In the genomic region with DNA sequence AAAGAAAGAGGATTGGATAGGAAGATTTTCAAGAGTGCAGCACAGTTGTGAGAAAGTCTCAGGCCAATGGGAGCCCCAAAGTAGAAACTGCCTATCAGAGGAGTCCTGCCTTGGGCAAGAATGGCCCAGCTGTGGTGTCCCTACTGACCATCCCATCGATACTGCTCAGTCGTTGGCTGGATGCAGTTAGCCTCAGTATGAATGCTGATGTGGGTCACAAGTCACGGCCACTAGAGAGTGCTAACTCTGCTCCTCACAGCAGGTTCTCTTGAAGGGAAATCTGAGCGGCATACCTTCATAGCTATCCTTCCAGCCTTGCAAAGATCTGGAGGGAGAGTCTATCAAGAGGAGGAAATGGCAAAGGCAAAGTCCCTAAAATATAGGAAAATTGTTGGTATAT, we compare ENCODE assay signal across 10 cellular contexts. TPM values are rescaled to one million over a fixed set of nuclear protein-coding genes. Genes with fewer than 3 reads are reported as not detected.
DNase-seq lines count a peak whose midpoint lies in the region; ATAC-seq, FAIRE-seq and TF ChIP-seq lines count a peak whose summit lies in the region.
"Had no signal": no experiment of that assay in that cellular context is flagged by ENCODE, and none has a peak within 500 bp of the region (broad histone marks: within the 10 kb centered on the region; RNA-seq: fewer than 3 reads in every experiment).

No MANE protein-coding gene starts in this region.

- no peak for FAIRE-seq in keratinocyte (lab: Jason Lieb, UNC)

- CTCF ChIA-PET in activated CD4-positive, alpha-beta T cell treated with anti-CD3 and anti-CD28 coated beads for 36 hours (lab: Charles Lee): interaction anchor here (1.1 kb wide), 1 partner anchor 12 kb away, joined by 3 read pairs; a partner anchor contains a TSS

- POLR2A ChIA-PET in activated CD4-positive, alpha-beta T cell treated with anti-CD3 and anti-CD28 coated beads for 36 hours (lab: Charles Lee): no interaction called here

- H3K4me3 ChIP-seq in AG10803 (ENCODE audit: low read length): no peak overlapping the region
- H3K4me3 ChIP-seq in keratinocyte (ENCODE audit: control insufficient read depth in 2 of 3, extremely low read depth in 1 of 3, insufficient read depth in 2 of 3, low read depth in 1 of 3, low read length in 3 of 3): no peak overlapping the region
- H3K4me3 ChIP-seq in prostate gland: no peak overlapping the region
- no peak overlapping the region for H3K4me3 ChIP-seq in vagina

- H3K4me1 Mint-ChIP-seq in activated CD4-positive, alpha-beta T cell treated with anti-CD3 and anti-CD28 coated beads for 36 hours: no peaks in the 10 kb centered on the region

- no peaks in the 10 kb centered on the region for H3K9me1 ChIP-seq in keratinocyte (ENCODE audit: control insufficient read depth, extremely low read depth, insufficient read depth, low read length)

- no peak overlapping the region for H2AFZ ChIP-seq in keratinocyte (ENCODE audit: control insufficient read depth, low read length)

- H3K27me3 ChIP-seq in keratinocyte (ENCODE audit: control insufficient read depth, extremely low read depth, insufficient read depth, low read length): no peaks in the 10 kb centered on the region
- no peaks in the 10 kb centered on the region for H3K27me3 ChIP-seq in prostate gland (replicated peaks; ENCODE audit: insufficient read depth)
- H3K27me3 ChIP-seq in vagina: no peaks in the 10 kb centered on the region

- no peaks in the 10 kb centered on the region for H3K79me2 ChIP-seq in keratinocyte (ENCODE audit: control insufficient read depth, insufficient read depth, low read length)

- intact Hi-C loops in prostate gland (cut with DNase I) (no loop called here), vagina (cut with DNase I) (no loop called here)
- intact Hi-C loops in activated CD4-positive, alpha-beta T cell treated with anti-CD3 and anti-CD28 coated beads for 36 hours (cut with DNase I, micrococcal nuclease): no loop called here

- H3K27me3 Mint-ChIP-seq in activated CD4-positive, alpha-beta T cell treated with anti-CD3 and anti-CD28 coated beads for 36 hours: peaks cover 18% of the 10 kb centered on the region

- no peak for ATAC-seq in activated CD4-positive, alpha-beta T cell treated with anti-CD3 and anti-CD28 coated beads for 36 hours

- TF ChIP-seq CTCF in AG10803 (conservative IDR thresholded peaks at IDR 0.05; ENCODE audit: low read length) (peak; percentile 26; the same call in 1 of the 2 replicates), GM20000 (IDR thresholded peaks at IDR 0.05; ENCODE audit: extremely low read depth, missing control alignments) (peak; percentile 38), keratinocyte (optimal IDR thresholded peaks at IDR 0.05 in 1 of 3, IDR thresholded peaks at IDR 0.05 in 1 of 3, conservative IDR thresholded peaks at IDR 0.05 in 1 of 3; ENCODE audit: extremely low read depth in 1 of 3, insufficient read depth in 2 of 3, low read length in 3 of 3) (peak in 2 of 3 experiments; percentile 28 to 39), prostate gland (IDR thresholded peaks at IDR 0.05) (no peak), vagina (IDR thresholded peaks at IDR 0.05) (no peak)

- H3K9me3 ChIP-seq in keratinocyte (ENCODE audit: control insufficient read depth, low read depth, low read length) (no peaks in the 10 kb centered on the region), prostate gland (no peaks in the 10 kb centered on the region), vagina (no peaks in the 10 kb centered on the region)

- no peak overlapping the region for H3K9ac ChIP-seq in keratinocyte (ENCODE audit: control insufficient read depth, extremely low read depth, insufficient read depth, low read length)

- 39% methylated on average over 4 of the region's 4 CpGs for whole genome bisulfite sequencing in prostate gland

- H3K36me3 ChIP-seq in keratinocyte (ENCODE audit: control insufficient read depth in 2 of 2, extremely low read depth in 1 of 2, insufficient read depth in 2 of 2, low read length in 2 of 2) (no peaks in the 10 kb centered on the region), prostate gland (no peaks in the 10 kb centered on the region), vagina (no peaks in the 10 kb centered on the region)

- H3K27ac ChIP-seq in keratinocyte (ENCODE audit: control insufficient read depth, insufficient read depth, low read length): no peak overlapping the region
- no peak overlapping the region for H3K27ac ChIP-seq in prostate gland
- no peak overlapping the region for H3K27ac ChIP-seq in vagina
- H3K27ac ChIP-seq: epithelial cell of prostate had no signal

- DNase-seq in AG10803 (ENCODE audit: low read depth) (peak; percentile 7), GM20000 (ENCODE audit: low spot score) (peak; percentile 7), SK-MEL-5 (ENCODE audit: low read depth, low spot score) (peak; percentile 58), keratinocyte (ENCODE audit: low read depth, low spot score) (no peak), prostate gland (ENCODE audit: low spot score) (no peak), SKM-1 (lab: John Stamatoyannopoulos, UW; ENCODE audit: unreplicated experiment) (no peak), vagina (ENCODE audit: extremely low spot score in 2 of 2) (no peak)
- DNase-seq in activated CD4-positive, alpha-beta T cell treated with anti-CD3 and anti-CD28 coated beads for 36 hours: no peak
- DNase-seq: NCI-H446 had no signal

- in situ Hi-C loops in SK-MEL-5 (cut with HindIII; ENCODE audit: low pct_unique_long_range_greater_than_20kb, low sequenced_read_pairs): no loop called here

- no peaks in the 10 kb centered on the region for H3K9me3 Mint-ChIP-seq in activated CD4-positive, alpha-beta T cell treated with anti-CD3 and anti-CD28 coated beads for 36 hours (ENCODE audit: low read depth)

- H3K4me3 Mint-ChIP-seq in activated CD4-positive, alpha-beta T cell treated with anti-CD3 and anti-CD28 coated beads for 36 hours: no peak overlapping the region

- H3K4me1 ChIP-seq in keratinocyte (ENCODE audit: control insufficient read depth, extremely low read depth, insufficient read depth, low read length): no peaks in the 10 kb centered on the region
- no peaks in the 10 kb centered on the region for H3K4me1 ChIP-seq in prostate gland (replicated peaks)
- no peaks in the 10 kb centered on the region for H3K4me1 ChIP-seq in vagina

- TF ChIP-seq POLR2A in prostate gland (IDR thresholded peaks at IDR 0.05) (no peak), vagina (IDR thresholded peaks at IDR 0.05) (no peak)

- dilution Hi-C loops in keratinocyte (cut with MboI; ENCODE audit: extremely low pct_ligation_motif_present, low sequenced_read_pairs): no loop called here

- H4K20me1 ChIP-seq in keratinocyte (ENCODE audit: control insufficient read depth, extremely low read depth, insufficient read depth, low read length): no peaks in the 10 kb centered on the region

- no peak overlapping the region for H3K4me2 ChIP-seq in keratinocyte (ENCODE audit: control insufficient read depth, extremely low read depth, insufficient read depth, low read depth, low read length)

- no peaks in the 10 kb centered on the region for H3K36me3 Mint-ChIP-seq in activated CD4-positive, alpha-beta T cell treated with anti-CD3 and anti-CD28 coated beads for 36 hours (ENCODE audit: low read depth)

- no peak overlapping the region for H3K27ac Mint-ChIP-seq in activated CD4-positive, alpha-beta T cell treated with anti-CD3 and anti-CD28 coated beads for 36 hours

RNA-seq across cellular contexts. Expression of a gene that starts 11.6 kb away (rescaled TPM):
- 48.5 and 50.5 TPM in 2 replicates for total RNA-seq in SK-MEL-5 (2014; rRNA removed; shearing (Covaris generic))
- 19.9 and 23.7 TPM in 2 replicates for polyA plus RNA-seq in SK-MEL-5 (2015; cell fraction: cytosol; rRNA removed)
- polyA plus RNA-seq in SK-MEL-5 (2015; cell fraction: nucleus; rRNA removed): 21.0 and 23.5 TPM in 2 replicates
- polyA plus RNA-seq in keratinocyte: 8.4 to 31.2 TPM (median 10.8 TPM) in 3 replicates
- polyA plus RNA-seq in keratinocyte (2011; ENCODE audit: low read depth): 21.4 TPM
- polyA plus RNA-seq in keratinocyte (2011; cell fraction: cytosol; rRNA removed): 9.5 and 10.3 TPM in 2 replicates
- polyA plus RNA-seq in keratinocyte (2011; cell fraction: nucleus; rRNA removed): 4.7 and 13.8 TPM in 2 replicates
- 22.0 and 27.9 TPM in 2 replicates for polyA plus RNA-seq in keratinocyte (2012; ENCODE audit: low replicate concordance)
- polyA minus RNA-seq in keratinocyte: 0.63 to 0.67 TPM in 2 of 3 replicates, not detected in the other
- not detected for polyA minus RNA-seq in keratinocyte (2011; cell fraction: cytosol; rRNA and poly(A)+ RNA removed)
- 0.53 and 1.6 TPM in 2 replicates for polyA minus RNA-seq in keratinocyte (2011; cell fraction: nucleus; rRNA and poly(A)+ RNA removed)
- total RNA-seq in prostate gland (10 to 100 TPM; 13.3 to 29.0 TPM), vagina (11.0 TPM)
- 10 to 100 TPM; 52.8 to 53.5 TPM for total RNA-seq in activated CD4-positive, alpha-beta T cell treated with anti-CD3 and anti-CD28 coated beads for 36 hours

RNA-seq across cellular contexts. Expression of a gene that starts 53.4 kb away (rescaled TPM):
- total RNA-seq in SK-MEL-5 (2014; rRNA removed; shearing (Covaris generic)): 8.4 and 10.7 TPM in 2 replicates
- polyA plus RNA-seq in SK-MEL-5 (2015; cell fraction: cytosol; rRNA removed): 11.3 and 12.8 TPM in 2 replicates
- 17.9 and 26.7 TPM in 2 replicates for polyA plus RNA-seq in SK-MEL-5 (2015; cell fraction: nucleus; rRNA removed)
- 2.5 to 4.6 TPM (median 3.7 TPM) in 3 replicates for polyA plus RNA-seq in keratinocyte
- polyA plus RNA-seq in keratinocyte (2011; ENCODE audit: low read depth): 1.4 TPM
- 2.2 and 3.6 TPM in 2 replicates for polyA plus RNA-seq in keratinocyte (2011; cell fraction: cytosol; rRNA removed)
- polyA plus RNA-seq in keratinocyte (2011; cell fraction: nucleus; rRNA removed): 4.2 and 4.9 TPM in 2 replicates
- 2.5 and 3.5 TPM in 2 replicates for polyA plus RNA-seq in keratinocyte (2012; ENCODE audit: low replicate concordance)
- 2.3 to 4.0 TPM (median 2.4 TPM) in 3 replicates for polyA minus RNA-seq in keratinocyte
- polyA minus RNA-seq in keratinocyte (2011; cell fraction: cytosol; rRNA and poly(A)+ RNA removed): 4.6 TPM
- 5.3 and 7.3 TPM in 2 replicates for polyA minus RNA-seq in keratinocyte (2011; cell fraction: nucleus; rRNA and poly(A)+ RNA removed)
- total RNA-seq in prostate gland (10 to 100 TPM in 1 of 2 donors, 1 to 10 TPM in 1; 3.9 to 12.9 TPM), vagina (8.8 TPM)
- 1 to 10 TPM; 4.6 to 5.1 TPM for total RNA-seq in activated CD4-positive, alpha-beta T cell treated with anti-CD3 and anti-CD28 coated beads for 36 hours

RNA-seq across cellular contexts. Expression of a gene that starts 53.5 kb away (rescaled TPM):
- total RNA-seq in SK-MEL-5 (2014; rRNA removed; shearing (Covaris generic)): 55.3 and 60.5 TPM in 2 replicates
- 83.7 and 105 TPM in 2 replicates for polyA plus RNA-seq in SK-MEL-5 (2015; cell fraction: cytosol; rRNA removed)
- polyA plus RNA-seq in SK-MEL-5 (2015; cell fraction: nucleus; rRNA removed): 66.8 and 92.8 TPM in 2 replicates
- polyA plus RNA-seq in keratinocyte: 11.8 to 27.3 TPM (median 27.0 TPM) in 3 replicates
- 19.6 TPM for polyA plus RNA-seq in keratinocyte (2011; ENCODE audit: low read depth)
- polyA plus RNA-seq in keratinocyte (2011; cell fraction: cytosol; rRNA removed): 26.1 and 26.4 TPM in 2 replicates
- 26.4 and 26.8 TPM in 2 replicates for polyA plus RNA-seq in keratinocyte (2011; cell fraction: nucleus; rRNA removed)
- 8.5 and 20.8 TPM in 2 replicates for polyA plus RNA-seq in keratinocyte (2012; ENCODE audit: low replicate concordance)
- 4.4 to 17.9 TPM (median 10.6 TPM) in 3 replicates for polyA minus RNA-seq in keratinocyte
- polyA minus RNA-seq in keratinocyte (2011; cell fraction: cytosol; rRNA and poly(A)+ RNA removed): 13.6 TPM
- 3.5 and 4.6 TPM in 2 replicates for polyA minus RNA-seq in keratinocyte (2011; cell fraction: nucleus; rRNA and poly(A)+ RNA removed)
- total RNA-seq in prostate gland: 1 to 10 TPM in 1 of 2 donors, under 1 TPM in 1; 0.18 to 6.4 TPM
- total RNA-seq in vagina: 5.4 TPM
- 10 to 100 TPM; 18.4 to 22.7 TPM for total RNA-seq in activated CD4-positive, alpha-beta T cell treated with anti-CD3 and anti-CD28 coated beads for 36 hours

Comparison
In these comparisons a context has a peak if more than half of its experiments do, and no peak if none do; other contexts are left out.
1. DNase-seq: peak in AG10803 (single experiment), GM20000 (single experiment) and SK-MEL-5 (single experiment); none in keratinocyte (single experiment), prostate gland (single experiment), SKM-1 (single experiment), vagina (0 of 2) and activated CD4-positive, alpha-beta T cell treated with anti-CD3 and anti-CD28 coated beads for 36 hours (single experiment).
2. CTCF ChIP-seq: peak in AG10803 (single experiment), GM20000 (single experiment) and keratinocyte (2 of 3); none in prostate gland (0 of 4) and vagina (0 of 3).